In the genomic region with DNA sequence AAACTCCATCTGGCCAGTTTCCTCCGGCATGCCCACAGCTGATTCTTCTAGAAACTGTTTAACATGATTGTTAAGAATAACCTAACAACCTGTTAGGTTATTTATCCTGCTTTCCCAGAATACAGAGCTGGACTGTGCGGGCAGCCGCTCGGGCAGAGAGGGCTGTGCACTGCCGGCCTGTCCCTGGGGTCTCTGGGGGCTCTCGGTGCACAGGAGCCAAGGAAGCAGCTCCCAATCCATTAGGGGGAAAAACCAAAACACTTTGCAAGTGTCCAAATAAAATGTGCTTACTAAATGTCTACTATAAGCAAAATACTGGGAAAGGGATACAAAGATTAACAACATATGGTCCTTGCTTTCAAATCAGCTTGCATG, we compare ENCODE assay signal across 22 cellular contexts. TPM values are rescaled to one million over a fixed set of nuclear protein-coding genes. Genes with fewer than 3 reads are reported as not detected.
DNase-seq lines count a peak whose midpoint lies in the region; ATAC-seq, FAIRE-seq and TF ChIP-seq lines count a peak whose summit lies in the region.
"Had no signal": no experiment of that assay in that cellular context is flagged by ENCODE, and none has a peak within 500 bp of the region (broad histone marks: within the 10 kb centered on the region; RNA-seq: fewer than 3 reads in every experiment).

No MANE protein-coding gene starts in this region.

- H4K5ac ChIP-seq in IMR-90 (ENCODE audit: low read depth, low read length), result no peak overlapping the region

- in situ Hi-C loops in IMR-90 (cut with MboI; ENCODE audit: low sequenced_read_pairs) (no loop called here), transverse colon (cut with MboI; ENCODE audit: low pct_ligation_motif_present in 1 of 4, low pct_unique_long_range_greater_than_20kb in 1 of 4, low sequenced_read_pairs in 3 of 4) (no loop called here)

- no peak overlapping the region for H3K9ac ChIP-seq in IMR-90 (ENCODE audit: low read depth, low read length)
- H3K9ac ChIP-seq: BLaER1 treated with 17β-estradiol and CSF1 and Interleukin-3, amounts not matched to agents 10 nM and 100 nM had no signal

- H3K36me3 Mint-ChIP-seq in osteocyte (ENCODE audit: unreplicated experiment), result peaks cover 3% of the 10 kb centered on the region
- peaks cover 3% of the 10 kb centered on the region for H3K36me3 Mint-ChIP-seq in activated naive CD8-positive, alpha-beta T cell treated with anti-CD3 and anti-CD28 coated beads for 36 hours
- H3K36me3 Mint-ChIP-seq: CD14-positive monocyte had no signal

- no peak overlapping the region for H3K23ac ChIP-seq in IMR-90 (ENCODE audit: low read depth, low read length)

- peak overlapping the region; percentile 68 for H2BK20ac ChIP-seq in IMR-90 (ENCODE audit: low read depth, low read length)

- peak overlapping the region; percentile 50; the same call in 1 of the 2 replicates for H4K91ac ChIP-seq in IMR-90 (ENCODE audit: insufficient read depth, low read depth, low read length)

- H3K9me1 ChIP-seq in IMR-90 (ENCODE audit: insufficient read depth, low read length), result peaks cover 6% of the 10 kb centered on the region

- no peak overlapping the region for H2BK5ac ChIP-seq in IMR-90 (ENCODE audit: low read depth, low read length, poor library complexity, severe bottlenecking)

- TF ChIP-seq EP300 in A549 (IDR thresholded peaks at IDR 0.05) (no peak), transverse colon (IDR thresholded peaks at IDR 0.05; ENCODE audit: low read depth) (no peak)

- H3K27ac ChIP-seq in A549, result peak overlapping the region; percentile 74 to 95; a peak in 5 of 6 replicates
- H3K27ac ChIP-seq in IMR-90 (ENCODE audit: insufficient read depth, low read length), result no peak overlapping the region
- peak overlapping the region; percentile 42 to 83 (median 71) for H3K27ac ChIP-seq in body of pancreas
- no peak overlapping the region for H3K27ac ChIP-seq in transverse colon
- H3K27ac ChIP-seq: BLaER1 treated with 17β-estradiol and CSF1 and Interleukin-3, amounts not matched to agents 10 nM and 100 nM had no signal

- no peak for TF ChIP-seq CTCF in A549 (IDR thresholded peaks at IDR 0.05)
- no peak for TF ChIP-seq CTCF in IMR-90 (conservative IDR thresholded peaks at IDR 0.05; ENCODE audit: low read depth, low read length)
- no peak for TF ChIP-seq CTCF in body of pancreas (IDR thresholded peaks at IDR 0.05)
- no peak for TF ChIP-seq CTCF in osteocyte (IDR thresholded peaks at IDR 0.05)
- no peak for TF ChIP-seq CTCF in transverse colon (IDR thresholded peaks at IDR 0.05)

- dilution Hi-C loops in IMR-90 (cut with HindIII; ENCODE audit: low sequenced_read_pairs, unreplicated experiment), result no loop called here

- TF ChIP-seq POLR2A in A549 (IDR thresholded peaks at IDR 0.05; ENCODE audit: low read length) (no peak), IMR-90 (IDR thresholded peaks at IDR 0.05; ENCODE audit: low read depth, low read length) (no peak), body of pancreas (IDR thresholded peaks at IDR 0.05) (peak in 1 of 3 donors; percentile 7), transverse colon (IDR thresholded peaks at IDR 0.05) (no peak)

- H2BK120ac ChIP-seq in IMR-90 (ENCODE audit: low read depth, low read length), result peak overlapping the region; percentile 78

- peak overlapping the region in 1 of 2 experiments; percentile 28; a peak in 1 of 4 replicates for H4K8ac ChIP-seq in IMR-90 (ENCODE audit: low read depth in 2 of 2, low read length in 2 of 2)

- peaks cover 29% of the 10 kb centered on the region for H3K4me1 Mint-ChIP-seq in osteocyte (ENCODE audit: unreplicated experiment)
- peaks cover 9% of the 10 kb centered on the region for H3K4me1 Mint-ChIP-seq in activated naive CD8-positive, alpha-beta T cell treated with anti-CD3 and anti-CD28 coated beads for 36 hours
- H3K4me1 Mint-ChIP-seq: CD14-positive monocyte had no signal

- ATAC-seq in A549, result no peak
- ATAC-seq in IMR-90 (ENCODE audit: low read depth), result no peak
- ATAC-seq in body of pancreas, result peak; percentile 6
- ATAC-seq: GM12878, GM23338, HCT116 had no signal

- no peak for TF ChIP-seq RAD21 in A549 (conservative IDR thresholded peaks at IDR 0.05 in 1 of 2, IDR thresholded peaks at IDR 0.05 in 1 of 2)
- TF ChIP-seq RAD21 in IMR-90 (IDR thresholded peaks at IDR 0.05; ENCODE audit: low read length), result no peak

- H3K4me2 ChIP-seq in A549, result no peak overlapping the region
- no peak overlapping the region for H3K4me2 ChIP-seq in IMR-90 (ENCODE audit: low read depth, low read length)
- H3K4me2 ChIP-seq: GM23338 had no signal

- no peak overlapping the region for H3K27ac Mint-ChIP-seq in osteocyte (ENCODE audit: unreplicated experiment)
- no peak overlapping the region for H3K27ac Mint-ChIP-seq in activated naive CD8-positive, alpha-beta T cell treated with anti-CD3 and anti-CD28 coated beads for 36 hours
- H3K27ac Mint-ChIP-seq: CD14-positive monocyte; CD4-positive, alpha-beta T cell; CD8-positive, alpha-beta memory T cell; GM23338 had no signal

- H3K36me3 ChIP-seq in IMR-90 (ENCODE audit: control insufficient read depth, insufficient read depth, low read length) (no peaks in the 10 kb centered on the region), body of pancreas (replicated peaks in 1 of 2; ENCODE audit: insufficient read depth in 1 of 2, low read depth in 2 of 2) (no peaks in the 10 kb centered on the region), transverse colon (no peaks in the 10 kb centered on the region)
- H3K36me3 ChIP-seq: BE2C had no signal

- POLR2A ChIA-PET in A549 (lab: Yijun Ruan, JAX), result no interaction called here
- POLR2A ChIA-PET in IMR-90 (lab: Charles Lee; ENCODE audit: unreplicated experiment), result no interaction called here

- H3K4ac ChIP-seq in IMR-90 (ENCODE audit: low read depth, low read length), result no peak overlapping the region; the same call in 1 of the 2 replicates

- no peak for FAIRE-seq in A549 (lab: Jason Lieb, UNC)
- FAIRE-seq: D721Med, GM12878 had no signal

- H3K79me1 ChIP-seq in IMR-90 (ENCODE audit: low read depth in 1 of 2, low read length in 2 of 2), result peaks cover 13 to 48% of the 10 kb centered on the region in 2 experiments

- H3K27me3 ChIP-seq in IMR-90 (ENCODE audit: control insufficient read depth, insufficient read depth, low read length), result no peaks in the 10 kb centered on the region
- H3K27me3 ChIP-seq in body of pancreas, result no peaks in the 10 kb centered on the region
- no peaks in the 10 kb centered on the region for H3K27me3 ChIP-seq in transverse colon
- H3K27me3 ChIP-seq: BE2C; BLaER1 treated with 17β-estradiol and CSF1 and Interleukin-3, amounts not matched to agents 10 nM and 100 nM had no signal

- H2AK9ac ChIP-seq in IMR-90 (replicated peaks; ENCODE audit: low read depth, low read length, poor library complexity), result no peak overlapping the region

- H3K4me3 Mint-ChIP-seq in osteocyte (ENCODE audit: unreplicated experiment), result no peak overlapping the region
- no peak overlapping the region for H3K4me3 Mint-ChIP-seq in activated naive CD8-positive, alpha-beta T cell treated with anti-CD3 and anti-CD28 coated beads for 36 hours
- H3K4me3 Mint-ChIP-seq: CD14-positive monocyte; CD4-positive, alpha-beta T cell; CD8-positive, alpha-beta memory T cell; GM23338; H9 had no signal

- H3K4me1 ChIP-seq in A549 (peaks cover 53% of the 10 kb centered on the region), IMR-90 (ENCODE audit: control insufficient read depth, insufficient read depth, low read length) (peaks cover 20% of the 10 kb centered on the region), body of pancreas (peaks cover 46% of the 10 kb centered on the region), transverse colon (peaks cover 0 to 11% (median 3%) of the 10 kb centered on the region in 4 donors)

- H3K9me3 Mint-ChIP-seq in osteocyte (ENCODE audit: unreplicated experiment), result no peaks in the 10 kb centered on the region
- no peaks in the 10 kb centered on the region for H3K9me3 Mint-ChIP-seq in activated naive CD8-positive, alpha-beta T cell treated with anti-CD3 and anti-CD28 coated beads for 36 hours
- H3K9me3 Mint-ChIP-seq: CD4-positive, alpha-beta T cell; CD8-positive, alpha-beta memory T cell; GM23338; H9 had no signal

- H2AFZ ChIP-seq in IMR-90 (replicated peaks; ENCODE audit: low read length, poor library complexity), result no peak overlapping the region
- H2AFZ ChIP-seq: GM23338 had no signal

- H2BK15ac ChIP-seq in IMR-90 (ENCODE audit: low read depth, low read length), result no peak overlapping the region

- H3K4me3 ChIP-seq in A549 (no peak overlapping the region), IMR-90 (ENCODE audit: insufficient read depth, low read depth, low read length) (no peak overlapping the region), body of pancreas (no peak overlapping the region), transverse colon (no peak overlapping the region)
- H3K4me3 ChIP-seq: BLaER1 treated with 17β-estradiol and CSF1 and Interleukin-3, amounts not matched to agents 10 nM and 100 nM; GM12878; GM23338 had no signal

- DNase-seq in A549 (ENCODE audit: low read depth in 1 of 2, low spot score in 1 of 2) (no peak), IMR-90 (no peak), body of pancreas (no peak), osteocyte (ENCODE audit: extremely low spot score, unreplicated experiment) (peak; percentile 42), NCI-H526 treated with DMSO at 0.1 percent for 48 hours (lab: John Stamatoyannopoulos, UW) (no peak), transverse colon (no peak)
- DNase-seq in activated naive CD8-positive, alpha-beta T cell treated with anti-CD3 and anti-CD28 coated beads for 36 hours, result no peak
- DNase-seq: AML-193; BE2C; CD4-positive, alpha-beta T cell; CD8-positive, alpha-beta memory T cell; DMS 273 treated with DMSO at 0.1 percent for 48 hours; DMS79; EL; GDM1; H9 had no signal

- CTCF ChIA-PET in A549 (lab: Yijun Ruan, JAX) (interaction anchor here (0.7 to 4.6 kb wide), 10 partner anchors 9 to 729 kb away, joined by 3 to 22 read pairs (median 4); no protein-coding TSS in a partner anchor), IMR-90 (lab: Yijun Ruan, JAX) (interaction anchor here (0.6 to 1.0 kb wide), 2 partner anchors 162 to 460 kb away, joined by 3 to 5 read pairs; no protein-coding TSS in a partner anchor)

- no peak overlapping the region for H2AK5ac ChIP-seq in IMR-90 (ENCODE audit: low read depth, low read length)

- no peak overlapping the region for H3K14ac ChIP-seq in IMR-90 (replicated peaks; ENCODE audit: low read depth, low read length)

- no peak overlapping the region for H3K56ac ChIP-seq in IMR-90 (ENCODE audit: extremely low read depth, insufficient read depth, low read length)

- H3K9me3 ChIP-seq in A549 (no peaks in the 10 kb centered on the region), IMR-90 (ENCODE audit: control insufficient read depth, insufficient read depth, low read length) (no peaks in the 10 kb centered on the region), body of pancreas (no peaks in the 10 kb centered on the region), transverse colon (no peaks in the 10 kb centered on the region)
- H3K9me3 ChIP-seq: BE2C had no signal

- no peaks in the 10 kb centered on the region for H3K27me3 Mint-ChIP-seq in osteocyte (ENCODE audit: unreplicated experiment)
- no peaks in the 10 kb centered on the region for H3K27me3 Mint-ChIP-seq in activated naive CD8-positive, alpha-beta T cell treated with anti-CD3 and anti-CD28 coated beads for 36 hours
- H3K27me3 Mint-ChIP-seq: CD4-positive, alpha-beta T cell had no signal

- no TSS peak for BruUV-seq in IMR-90 (replicated peaks; lab: Mats Ljungman, UMichigan)

- H3K18ac ChIP-seq in IMR-90 (ENCODE audit: low read depth, low read length), result no peak overlapping the region; the same call in 1 of the 2 replicates

- no peaks in the 10 kb centered on the region for H4K20me1 ChIP-seq in IMR-90 (ENCODE audit: insufficient read depth, low read length)

- WGBS in A549 (ENCODE audit: missing lambda C conversion rate), result 97% methylated on average over 6 of the region's 6 CpGs
- WGBS in IMR-90 (ENCODE audit: extremely low coverage in 2 of 2, insufficient read length in 1 of 2), 2 experiments, result no CpG with 5 or more reads among the region's 6 CpGs
- WGBS in body of pancreas, 2 donors, result 32 to 38% methylated on average over 6 of the region's 6 CpGs
- 79 to 83% methylated on average over 6 of the region's 6 CpGs for WGBS in transverse colon (ENCODE audit: low coverage in 1 of 2), 2 donors

- intact Hi-C loops in IMR-90 (cut with micrococcal nuclease), result loop anchor here (5.0 kb wide), 1 partner anchor 213 kb away; no protein-coding TSS in a partner anchor
- intact Hi-C loops in body of pancreas (cut with DNase I), result no loop called here
- intact Hi-C loops in transverse colon (cut with DNase I; ENCODE audit: low total_unique reads), result no loop called here

RNA-seq across cellular contexts. Expression of gene HLCS, which starts 50.8 kb away (rescaled TPM):
- 23.1 and 24.3 TPM in 2 replicates for polyA plus RNA-seq in A549 (2011; rRNA removed)
- 4.3 and 4.8 TPM in 2 replicates for polyA plus RNA-seq in A549 (2012; cell fraction: cytosol; rRNA removed)
- polyA plus RNA-seq in A549 (2012; cell fraction: nucleus; rRNA removed), result 4.8 and 6.9 TPM in 2 replicates
- 7.6 to 9.0 TPM (median 8.4 TPM) in 3 replicates for polyA plus RNA-seq in A549 (2017; fragmentation: RNase III; extraction: RNeasy Plus Mini Kit Qiagen cat#74134 plus additional on column Dnase treatment)
- polyA minus RNA-seq in A549 (2011; rRNA and poly(A)+ RNA removed), result 24.9 and 27.6 TPM in 2 replicates
- total RNA-seq in IMR-90 (2012; rRNA removed), result 18.1 and 21.0 TPM in 2 replicates
- polyA plus RNA-seq in IMR-90 (2012; rRNA removed), result 8.6 and 10.6 TPM in 2 replicates
- 4.1 and 5.8 TPM in 2 replicates for polyA plus RNA-seq in IMR-90 (2012; cell fraction: cytosol; rRNA removed)
- polyA plus RNA-seq in IMR-90 (2012; cell fraction: nucleus; rRNA removed; ENCODE audit: low replicate concordance), result 4.2 and 15.2 TPM in 2 replicates
- 10 to 100 TPM; 27.2 to 38.6 TPM for total RNA-seq in body of pancreas
- total RNA-seq in osteocyte, result 26.7 and 27.3 TPM in 2 replicates
- total RNA-seq in transverse colon, result 10 to 100 TPM; 20.0 to 75.4 (median 32.8) TPM
- total RNA-seq in activated naive CD8-positive, alpha-beta T cell treated with anti-CD3 and anti-CD28 coated beads for 36 hours, result 10 to 100 TPM; 12.2 to 13.7 TPM

Comparison
In these comparisons a context has a peak if more than half of its experiments do, and no peak if none do; other contexts are left out.
1. H3K27ac ChIP-seq: peak in A549 (2 of 2) and body of pancreas (4 of 4); none in IMR-90 (single experiment) and transverse colon (0 of 4).